In the genomic region with DNA sequence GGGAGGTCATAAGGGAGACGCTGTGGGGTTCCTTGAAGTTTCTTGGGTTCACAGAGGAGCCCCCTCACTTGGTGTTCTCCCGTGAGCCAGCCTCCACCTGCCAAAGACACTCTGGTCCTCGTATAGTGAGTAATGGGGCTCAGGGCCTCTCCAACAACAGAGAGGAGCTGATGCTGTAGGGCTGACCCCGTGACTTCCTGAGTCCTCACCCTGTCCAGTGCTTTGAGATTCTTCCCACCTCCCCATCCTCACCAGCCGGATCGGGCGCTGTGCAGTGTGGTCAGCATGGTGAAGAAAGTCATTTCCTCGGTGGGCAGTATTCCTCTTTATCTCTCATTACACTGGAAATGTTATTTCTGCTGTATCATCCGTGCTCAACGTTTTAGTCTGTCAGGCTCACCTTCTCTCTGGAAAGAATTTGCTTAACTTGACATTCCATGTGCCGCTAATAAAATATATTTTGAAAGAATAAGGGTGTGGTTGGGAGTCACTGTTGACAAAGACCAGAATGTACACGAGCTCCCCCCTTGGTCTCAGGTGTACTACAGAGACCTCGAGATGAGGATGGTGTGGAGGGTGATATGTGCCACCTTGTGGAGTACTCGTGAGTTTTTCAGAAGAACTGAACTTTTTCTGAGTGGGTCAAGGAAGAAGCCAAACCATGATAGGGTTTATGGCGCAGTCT, we compare ENCODE assay signal across 9 cellular contexts. TPM values are rescaled to one million over a fixed set of nuclear protein-coding genes. Genes with fewer than 3 reads are reported as not detected.
A peak's percentile ranks its signal among the peaks of the same experiment; 100 is the strongest.
DNase-seq lines count a peak whose midpoint lies in the region; ATAC-seq and FAIRE-seq lines count a peak whose summit lies in the region.
"Had no signal": no experiment of that assay in that cellular context is flagged by ENCODE, and none has a peak within 500 bp of the region (broad histone marks: within the 10 kb centered on the region; RNA-seq: fewer than 3 reads in every experiment).

No MANE protein-coding gene starts in this region.

- intact Hi-C loops in left colon (cut with DNase I, micrococcal nuclease): loop anchor here in 1 of 2 donors (10.0 kb wide), 2 partner anchors 162 to 302 kb away; no protein-coding TSS in a partner anchor

- H3K27ac ChIP-seq in CD8-positive, alpha-beta memory T cell (ENCODE audit: low read depth, low read length): no peak overlapping the region
- H3K27ac ChIP-seq: thoracic aorta had no signal

- H3K9me3 ChIP-seq in CD8-positive, alpha-beta memory T cell (ENCODE audit: low read length): no peaks in the 10 kb centered on the region
- H3K9me3 ChIP-seq in T-helper 17 cell (ENCODE audit: control insufficient read depth, low read length, poor library complexity, severe bottlenecking): no peaks in the 10 kb centered on the region
- H3K9me3 ChIP-seq: thoracic aorta had no signal

- no peaks in the 10 kb centered on the region for H3K27me3 ChIP-seq in CD8-positive, alpha-beta memory T cell (ENCODE audit: insufficient read depth, low read length, poor library complexity, severe bottlenecking)

- peak overlapping the region in 5 of 8 donors; percentile 24 to 62 (median 47) for H3K27ac Mint-ChIP-seq in CD8-positive, alpha-beta memory T cell
- no peak overlapping the region for H3K27ac Mint-ChIP-seq in T-helper 17 cell

- no peaks in the 10 kb centered on the region for H3K36me3 ChIP-seq in CD8-positive, alpha-beta memory T cell (ENCODE audit: insufficient read depth, low read length)
- H3K36me3 ChIP-seq: thoracic aorta had no signal

- ATAC-seq in T-helper 17 cell (peak; percentile 78), left colon (peak; percentile 66), HG02840 (IDR thresholded peaks at IDR 0.05; ENCODE audit: low FRiP score, unreplicated experiment) (no peak)

- POLR2A ChIA-PET in CD8-positive, alpha-beta memory T cell (lab: Charles Lee): interaction anchor here (0.6 kb wide), 1 partner anchor 165 kb away, joined by 3 read pairs; no protein-coding TSS in a partner anchor

- H3K4me3 Mint-ChIP-seq in CD8-positive, alpha-beta memory T cell: no peak overlapping the region
- no peak overlapping the region for H3K4me3 Mint-ChIP-seq in T-helper 17 cell

- no peaks in the 10 kb centered on the region for H3K9me3 Mint-ChIP-seq in CD8-positive, alpha-beta memory T cell

- H3K36me3 Mint-ChIP-seq in CD8-positive, alpha-beta memory T cell: no peaks in the 10 kb centered on the region
- H3K36me3 Mint-ChIP-seq in T-helper 17 cell (ENCODE audit: low read depth): no peaks in the 10 kb centered on the region

- peak; percentile 39 for FAIRE-seq in GM19239 (lab: Jason Lieb, UNC)

- H3K4me1 Mint-ChIP-seq in CD8-positive, alpha-beta memory T cell: peaks cover 7 to 12% (median 12%) of the 10 kb centered on the region in 3 donors
- H3K4me1 Mint-ChIP-seq in T-helper 17 cell: peaks cover 4% of the 10 kb centered on the region

- H3K27me3 Mint-ChIP-seq in CD8-positive, alpha-beta memory T cell: peaks cover 0 to 2% of the 10 kb centered on the region in 2 donors
- H3K27me3 Mint-ChIP-seq in T-helper 17 cell: no peaks in the 10 kb centered on the region

- no peak overlapping the region for H3K4me3 ChIP-seq in CD8-positive, alpha-beta memory T cell (ENCODE audit: low read length)
- H3K4me3 ChIP-seq: thoracic aorta had no signal

- CTCF ChIA-PET in CD8-positive, alpha-beta memory T cell (lab: Charles Lee): interaction anchor here (0.6 to 3.4 kb wide), 19 partner anchors 10 to 393 kb away, joined by 3 to 23 read pairs (median 5); partner anchors contain the start of genes AHNAK and ASRGL1

- peaks cover 4% of the 10 kb centered on the region for H3K4me1 ChIP-seq in CD8-positive, alpha-beta memory T cell (ENCODE audit: insufficient read depth, low read length)

- DNase-seq in CD8-positive, alpha-beta memory T cell: peak in 3 of 5 donors; percentile 21 to 59 (median 29)
- DNase-seq in GM19239 (ENCODE audit: insufficient read length, low spot score) (peak; percentile 38), T-helper 17 cell (no peak), left colon (no peak), NCI-H2029 treated with DMSO at 0.1 percent for 48 hours (lab: John Stamatoyannopoulos, UW) (no peak), NCI-H2227 (lab: John Stamatoyannopoulos, UW; ENCODE audit: unreplicated experiment) (no peak), LoVo (ENCODE audit: low spot score) (no peak)

RNA-seq across cellular contexts. Expression of gene SCGB1A1, which starts 25.7 kb away (rescaled TPM):
- total RNA-seq in CD8-positive, alpha-beta memory T cell: not detected
- polyA plus RNA-seq in CD8-positive, alpha-beta memory T cell: not detected
- not detected for total RNA-seq in T-helper 17 cell
- not detected for total RNA-seq in left colon
- total RNA-seq: thoracic aorta had no signal

RNA-seq across cellular contexts. Expression of gene ASRGL1, which starts 55.8 kb away (rescaled TPM):
- total RNA-seq in CD8-positive, alpha-beta memory T cell: 1 to 10 TPM; 6.1 to 6.5 TPM
- polyA plus RNA-seq in CD8-positive, alpha-beta memory T cell: 2.7 TPM
- total RNA-seq in T-helper 17 cell: under 1 TPM; 0.75 to 0.89 TPM
- total RNA-seq in left colon: 10 to 100 TPM; 18.1 to 29.9 TPM

Comparison
In these comparisons a context has a peak if more than half of its experiments do, and no peak if none do; other contexts are left out.
1. DNase-seq: peak in CD8-positive, alpha-beta memory T cell (3 of 5) and GM19239 (single experiment); none in T-helper 17 cell (0 of 3), left colon (0 of 2), NCI-H2029 treated with DMSO at 0.1 percent for 48 hours (single experiment), NCI-H2227 (single experiment) and LoVo (single experiment).